13 cellular contexts compared by ENCODE assay signal in genomic region chr6:77011929-77012545, GRCh38.
DNase-seq lines count a peak whose midpoint lies in the region; ATAC-seq, FAIRE-seq and TF ChIP-seq lines count a peak whose summit lies in the region.
"Had no signal": no experiment of that assay in that cellular context is flagged by ENCODE, and none has a peak within 500 bp of the region (broad histone marks: within the 10 kb centered on the region; RNA-seq: fewer than 3 reads in every experiment).

No MANE protein-coding gene starts in this region.

- BruUV-seq in IMR-90 (replicated peaks; lab: Mats Ljungman, UMichigan), result no TSS peak

- no peak overlapping the region for H4K8ac ChIP-seq in IMR-90 (ENCODE audit: low read depth in 2 of 2, low read length in 2 of 2)

- no peak overlapping the region for H4K5ac ChIP-seq in IMR-90 (ENCODE audit: low read depth, low read length)

- POLR2A ChIA-PET in IMR-90 (lab: Charles Lee; ENCODE audit: unreplicated experiment), result no interaction called here

- 0 out of 2 replicates have a peak, but pooled peaks cover 7% of the 10 kb centered on the region for H3K9me3 ChIP-seq in IMR-90 (ENCODE audit: control insufficient read depth, insufficient read depth, low read length)
- peaks cover 0 to 4% of the 10 kb centered on the region in 2 donors for H3K9me3 ChIP-seq in kidney (ENCODE audit: control insufficient read depth in 1 of 2, low read length in 2 of 2)
- H3K9me3 ChIP-seq in upper lobe of right lung, result peaks cover 5% of the 10 kb centered on the region

- no peak overlapping the region for H2BK5ac ChIP-seq in IMR-90 (ENCODE audit: low read depth, low read length, poor library complexity, severe bottlenecking)

- no peak overlapping the region for H3K23ac ChIP-seq in IMR-90 (ENCODE audit: low read depth, low read length)

- H3K18ac ChIP-seq in IMR-90 (ENCODE audit: low read depth, low read length), result no peak overlapping the region

- H3K79me1 ChIP-seq in IMR-90 (ENCODE audit: low read depth in 1 of 2, low read length in 2 of 2), result no peaks in the 10 kb centered on the region

- CTCF ChIA-PET in IMR-90 (lab: Yijun Ruan, JAX), result no interaction called here

- WGBS in IMR-90 (ENCODE audit: extremely low coverage in 2 of 2, insufficient read length in 1 of 2), 2 experiments, result 40% methylated on average over 2 of the region's 10 CpGs; no CpG with 5 or more reads in 1 of the 2 experiments

- in situ Hi-C loops in IMR-90 (cut with MboI; ENCODE audit: low sequenced_read_pairs), result no loop called here

- FAIRE-seq in kidney (lab: Jason Lieb, UNC), result no peak
- FAIRE-seq: G401.6, GM12891, H1 had no signal

- H3K14ac ChIP-seq in IMR-90 (replicated peaks; ENCODE audit: low read depth, low read length), result no peak overlapping the region

- H3K27ac ChIP-seq in IMR-90 (ENCODE audit: insufficient read depth, low read length) (no peak overlapping the region), kidney (ENCODE audit: low read depth in 2 of 2, low read length in 2 of 2) (no peak overlapping the region), upper lobe of right lung (no peak overlapping the region)
- H3K27ac ChIP-seq: BLaER1 treated with 17β-estradiol and CSF1 and Interleukin-3, amounts not matched to agents 10 nM and 100 nM had no signal

- H2AFZ ChIP-seq in IMR-90 (replicated peaks; ENCODE audit: low read length, poor library complexity), result peak overlapping the region; percentile 21

- no peak overlapping the region for H2BK120ac ChIP-seq in IMR-90 (ENCODE audit: low read depth, low read length)

- H3K4me3 ChIP-seq in IMR-90 (ENCODE audit: insufficient read depth, low read depth, low read length) (no peak overlapping the region), kidney (ENCODE audit: low read length in 2 of 2) (no peak overlapping the region), upper lobe of right lung (no peak overlapping the region)
- H3K4me3 ChIP-seq: BLaER1 treated with 17β-estradiol and CSF1 and Interleukin-3, amounts not matched to agents 10 nM and 100 nM had no signal

- no peak for TF ChIP-seq RAD21 in IMR-90 (IDR thresholded peaks at IDR 0.05; ENCODE audit: low read length)

- no peak overlapping the region for H2AK9ac ChIP-seq in IMR-90 (replicated peaks; ENCODE audit: low read depth, low read length, poor library complexity)

- TF ChIP-seq POLR2A in IMR-90 (IDR thresholded peaks at IDR 0.05; ENCODE audit: low read depth, low read length), result no peak

- H3K27me3 ChIP-seq in IMR-90 (ENCODE audit: control insufficient read depth, insufficient read depth, low read length), result no peaks in the 10 kb centered on the region
- no peaks in the 10 kb centered on the region for H3K27me3 ChIP-seq in upper lobe of right lung
- H3K27me3 ChIP-seq: BLaER1 treated with 17β-estradiol and CSF1 and Interleukin-3, amounts not matched to agents 10 nM and 100 nM had no signal

- H2AK5ac ChIP-seq in IMR-90 (ENCODE audit: low read depth, low read length), result no peak overlapping the region; the same call in 1 of the 2 replicates

- no peak overlapping the region for H3K4me2 ChIP-seq in IMR-90 (ENCODE audit: low read depth, low read length)
- H3K4me2 ChIP-seq: BLaER1 treated with 17β-estradiol and CSF1 and Interleukin-3, amounts not matched to agents 10 nM and 100 nM had no signal

- dilution Hi-C loops in IMR-90 (cut with HindIII; ENCODE audit: low sequenced_read_pairs, unreplicated experiment), result no loop called here

- H3K4me1 ChIP-seq in IMR-90 (ENCODE audit: control insufficient read depth, insufficient read depth, low read length), result no peaks in the 10 kb centered on the region
- H3K4me1 ChIP-seq in kidney (ENCODE audit: control insufficient read depth in 1 of 2, insufficient read depth in 1 of 2, low read depth in 1 of 2, low read length in 2 of 2), result no peaks in the 10 kb centered on the region
- H3K4me1 ChIP-seq in upper lobe of right lung, result no peaks in the 10 kb centered on the region

- TF ChIP-seq CTCF in IMR-90 (conservative IDR thresholded peaks at IDR 0.05; ENCODE audit: low read depth, low read length) (no peak), kidney (IDR thresholded peaks at IDR 0.05; ENCODE audit: borderline replicate concordance, extremely low read depth, insufficient read depth) (no peak), upper lobe of right lung (IDR thresholded peaks at IDR 0.05) (no peak)

- intact Hi-C loops in IMR-90 (cut with micrococcal nuclease), result no loop called here
- intact Hi-C loops in kidney (cut with DNase I), result no loop called here
- intact Hi-C loops in sciatic nerve (cut with DNase I), result no loop called here
- intact Hi-C loops in upper lobe of right lung (cut with DNase I), result no loop called here

- H3K9ac ChIP-seq in IMR-90 (ENCODE audit: low read depth, low read length), result no peak overlapping the region
- no peak overlapping the region for H3K9ac ChIP-seq in kidney (ENCODE audit: low read length in 2 of 2)
- H3K9ac ChIP-seq: BLaER1 treated with 17β-estradiol and CSF1 and Interleukin-3, amounts not matched to agents 10 nM and 100 nM had no signal

- no peak overlapping the region for H2BK15ac ChIP-seq in IMR-90 (ENCODE audit: low read depth, low read length)

- no peak overlapping the region for H3K56ac ChIP-seq in IMR-90 (ENCODE audit: extremely low read depth, insufficient read depth, low read length)

- no peaks in the 10 kb centered on the region for H4K20me1 ChIP-seq in IMR-90 (ENCODE audit: insufficient read depth, low read length)
- H4K20me1 ChIP-seq: BLaER1 treated with 17β-estradiol and CSF1 and Interleukin-3, amounts not matched to agents 10 nM and 100 nM had no signal

- DNase-seq in IMR-90 (no peak), kidney (peak; percentile 56), sciatic nerve (ENCODE audit: low spot score) (no peak), upper lobe of right lung (no peak)
- DNase-seq: Calu3; CD8-positive, alpha-beta T cell; H9 had no signal

- no peaks in the 10 kb centered on the region for H3K9me1 ChIP-seq in IMR-90 (ENCODE audit: insufficient read depth, low read length)

- no peak overlapping the region for H2BK20ac ChIP-seq in IMR-90 (ENCODE audit: low read depth, low read length)

- H3K4ac ChIP-seq in IMR-90 (ENCODE audit: low read depth, low read length), result no peak overlapping the region

- H4K91ac ChIP-seq in IMR-90 (ENCODE audit: insufficient read depth, low read depth, low read length), result no peak overlapping the region

- ATAC-seq in IMR-90 (ENCODE audit: low read depth) (no peak), sciatic nerve (peak; percentile 10), upper lobe of right lung (peak; percentile 23), GM18861 (IDR thresholded peaks at IDR 0.05; ENCODE audit: unreplicated experiment) (no peak), GM19324 (IDR thresholded peaks at IDR 0.05; ENCODE audit: low FRiP score, unreplicated experiment) (no peak)
- ATAC-seq: CD8-positive, alpha-beta T cell had no signal

- H3K36me3 ChIP-seq in IMR-90 (ENCODE audit: control insufficient read depth, insufficient read depth, low read length) (no peaks in the 10 kb centered on the region), kidney (ENCODE audit: control insufficient read depth in 1 of 2, insufficient read depth in 2 of 2, low read length in 2 of 2) (no peaks in the 10 kb centered on the region), upper lobe of right lung (no peaks in the 10 kb centered on the region)
- H3K36me3 ChIP-seq: BLaER1 treated with 17β-estradiol and CSF1 and Interleukin-3, amounts not matched to agents 10 nM and 100 nM had no signal

TF ChIP-seq in IMR-90, 13 proteins besides CTCF, POLR2A, EP300 and RAD21:
- TF ChIP-seq RCOR1 (IDR thresholded peaks at IDR 0.05; ENCODE audit: insufficient replicate concordance, low read length), result no peak
- no peak for TF ChIP-seq ELK1 (IDR thresholded peaks at IDR 0.05; ENCODE audit: borderline replicate concordance, low read depth, low read length)
TF ChIP-seq in IMR-90: peak in this region for 0.

Comparison
In these comparisons a context has a peak if more than half of its experiments do, and no peak if none do; other contexts are left out.
1. ATAC-seq: peak in sciatic nerve (single experiment) and upper lobe of right lung (single experiment); none in IMR-90 (single experiment), GM18861 (single experiment) and GM19324 (single experiment).